In genomic region chr20:42024653-42025052, GRCh38 we compare ENCODE assay signal across 1 cellular context.
TF ChIP-seq lines count a peak whose summit lies in the region.

No MANE protein-coding gene starts in this region.

TF ChIP-seq in HepG2, 621 proteins besides CTCF, POLR2A, EP300 and RAD21 (continued from another document):
- TF ChIP-seq PBX2 (CRISPR knock-in tag; IDR thresholded peaks at IDR 0.05) (no peak), ZFP1 (CRISPR knock-in tag; IDR thresholded peaks at IDR 0.05) (no peak), ZNF607 (CRISPR knock-in tag; IDR thresholded peaks at IDR 0.05; ENCODE audit: borderline replicate concordance) (no peak), ZFP37 (CRISPR knock-in tag; IDR thresholded peaks at IDR 0.05; ENCODE audit: borderline replicate concordance) (peak; percentile 88; the same call in 1 of the 2 replicates), REST (IDR thresholded peaks at IDR 0.05; ENCODE audit: borderline replicate concordance in 1 of 2, low read depth in 1 of 2, low read length in 2 of 2) (peak; percentile 78 to 96), STAT5B (CRISPR knock-in tag; IDR thresholded peaks at IDR 0.05) (peak; percentile 55; the same call in 1 of the 2 replicates), DBP (CRISPR knock-in tag; IDR thresholded peaks at IDR 0.05; ENCODE audit: not compliant biosample characterization) (no peak), MAFK (conservative IDR thresholded peaks at IDR 0.05 in 1 of 2, IDR thresholded peaks at IDR 0.05 in 1 of 2; ENCODE audit: low read length in 2 of 2) (no peak), ZSCAN9 (CRISPR knock-in tag; IDR thresholded peaks at IDR 0.05; ENCODE audit: borderline replicate concordance) (0 out of 2 replicates have a peak, but pooled peaks have one; percentile 27)
